In genomic region chr3:112802338-112802737, GRCh38 we compare ENCODE assay signal across 34 cellular contexts. TPM values are rescaled to one million over a fixed set of nuclear protein-coding genes. Genes with fewer than 3 reads are reported as not detected.
"Had no signal": no experiment of that assay in that cellular context is flagged by ENCODE, and none has a peak within 500 bp of the region (broad histone marks: within the 10 kb centered on the region; RNA-seq: fewer than 3 reads in every experiment).

No MANE protein-coding gene starts in this region.

- H3K9me3 Mint-ChIP-seq: activated B cell treated with CpG ODN at 0.5 μM for 24 hours; activated T-cell treated with anti-CD3 and anti-CD28 coated beads, Interleukin-2, amount 50 U/mL, for 24 hours; effector memory CD8-positive, alpha-beta T cell had no signal

- H3K36me3 ChIP-seq: adrenal gland, ascending aorta, colonic mucosa, esophagus squamous epithelium, gastroesophageal sphincter, heart left ventricle, right lobe of liver, tibial nerve had no signal

- H3K27me3 Mint-ChIP-seq: activated B cell treated with CpG ODN at 0.5 μM for 24 hours; activated CD4-positive, alpha-beta T cell treated with anti-CD3 and anti-CD28 coated beads for 36 hours; activated naive CD8-positive, alpha-beta T cell; activated T-cell treated with anti-CD3 and anti-CD28 coated beads, Interleukin-2, amount 50 U/mL, for 24 hours; effector memory CD8-positive, alpha-beta T cell; memory B cell; stimulated activated naive CD8-positive, alpha-beta T cell treated with anti-CD3 and anti-CD28 coated beads, Interleukin-15, amount 100 ng/mL, for 72 hours had no signal

- H3K9ac ChIP-seq: parathyroid adenoma had no signal

- ATAC-seq: effector memory CD8-positive, alpha-beta T cell; gastroesophageal sphincter; heart left ventricle; left cardiac atrium; right lobe of liver had no signal

- H3K4me3 Mint-ChIP-seq: activated B cell treated with CpG ODN at 0.5 μM for 24 hours; activated CD4-positive, alpha-beta T cell treated with anti-CD3 and anti-CD28 coated beads for 36 hours; activated naive CD8-positive, alpha-beta T cell; activated T-cell treated with anti-CD3 and anti-CD28 coated beads, Interleukin-2, amount 50 U/mL, for 24 hours; effector memory CD8-positive, alpha-beta T cell; memory B cell; stimulated activated effector memory CD8-positive, alpha-beta T cell treated with anti-CD3 and anti-CD28 coated beads, Interleukin-12 subunit alpha, Interleukin-12 subunit beta, amount 100 ng/mL, for 72 hours; stimulated activated naive CD8-positive, alpha-beta T cell treated with anti-CD3 and anti-CD28 coated beads, Interleukin-15, amount 100 ng/mL, for 72 hours had no signal

- DNase-seq: activated B cell treated with CpG ODN at 0.5 μM for 24 hours; activated CD4-positive, alpha-beta T cell treated with anti-CD3 and anti-CD28 coated beads for 36 hours; activated CD4-positive, alpha-beta T cell treated with anti-CD3 and anti-CD28 coated beads, Interleukin-2, amount 50 U/mL, for 4 hours; activated CD8-positive, alpha-beta memory T cell treated with anti-CD3 and anti-CD28 coated beads for 24 hours; activated CD8-positive, alpha-beta memory T cell treated with anti-CD3 and anti-CD28 coated beads, Interleukin-2, amount 50 U/mL, for 4 hours; activated naive CD4-positive, alpha-beta T cell; activated T-cell treated with anti-CD3 and anti-CD28 coated beads, Interleukin-2, amount 50 U/mL, for 24 hours; adrenal gland; colonic mucosa; dorsolateral prefrontal cortex; effector memory CD8-positive, alpha-beta T cell; esophagus squamous epithelium; heart left ventricle; left cardiac atrium; nucleus accumbens; right lobe of liver; stimulated activated CD4-positive, alpha-beta T cell treated with anti-CD3 and anti-CD28 coated beads, Interleukin-2, amount 100 ng/mL, for 24 hours had no signal

- H3K27ac Mint-ChIP-seq: activated B cell treated with CpG ODN at 0.5 μM for 24 hours; activated CD4-positive, alpha-beta T cell treated with anti-CD3 and anti-CD28 coated beads for 36 hours; activated naive CD8-positive, alpha-beta T cell; activated T-cell treated with anti-CD3 and anti-CD28 coated beads, Interleukin-2, amount 50 U/mL, for 24 hours; activated T-helper 2 cell treated with anti-CD3 and anti-CD28 coated beads, Interferon-gamma antibody, Interleukin-2, Interleukin-4, amounts not matched to agents 10 μg/mL and 5 μg/mL and 100 μg/mL, durations not matched to agents 14 hours and 24 hours and 36 hours; effector memory CD8-positive, alpha-beta T cell; memory B cell; stimulated activated effector memory CD8-positive, alpha-beta T cell treated with anti-CD3 and anti-CD28 coated beads, Interleukin-12 subunit alpha, Interleukin-12 subunit beta, amount 100 ng/mL, for 72 hours; stimulated activated naive CD8-positive, alpha-beta T cell treated with anti-CD3 and anti-CD28 coated beads, Interleukin-15, amount 100 ng/mL, for 72 hours had no signal

- H3K36me3 Mint-ChIP-seq: memory B cell; stimulated activated effector memory CD8-positive, alpha-beta T cell treated with anti-CD3 and anti-CD28 coated beads, Interleukin-12 subunit alpha, Interleukin-12 subunit beta, amount 100 ng/mL, for 72 hours had no signal

- H3K27ac ChIP-seq: adrenal gland, ascending aorta, colonic mucosa, dorsolateral prefrontal cortex, gastroesophageal sphincter, heart left ventricle, parathyroid adenoma, right lobe of liver, tibial nerve had no signal

- FAIRE-seq: endothelial cell of umbilical vein, islet of Langerhans, TTC549 had no signal

- H3K79me2 ChIP-seq: parathyroid adenoma had no signal

- H3K4me1 ChIP-seq: adrenal gland, ascending aorta, colonic mucosa, gastroesophageal sphincter, parathyroid adenoma, right lobe of liver, tibial nerve had no signal

- H3K4me3 ChIP-seq: adrenal gland, ascending aorta, colonic mucosa, dorsolateral prefrontal cortex, esophagus squamous epithelium, gastroesophageal sphincter, heart left ventricle, right lobe of liver, skin epidermis, tibial nerve had no signal

- H3K4me1 Mint-ChIP-seq: stimulated activated effector memory CD8-positive, alpha-beta T cell treated with anti-CD3 and anti-CD28 coated beads, Interleukin-12 subunit alpha, Interleukin-12 subunit beta, amount 100 ng/mL, for 72 hours had no signal

- H3K27me3 ChIP-seq: adrenal gland, ascending aorta, colonic mucosa, esophagus squamous epithelium, gastroesophageal sphincter, heart left ventricle, right lobe of liver, tibial nerve had no signal

- H2AFZ ChIP-seq: parathyroid adenoma had no signal

- H3K9me3 ChIP-seq: adrenal gland, ascending aorta, colonic mucosa, esophagus squamous epithelium, gastroesophageal sphincter, heart left ventricle, right lobe of liver, tibial nerve had no signal

RNA-seq across cellular contexts. Expression of gene CD200R1L, which starts 44.3 kb away (rescaled TPM):
- total RNA-seq: activated B cell treated with CpG ODN at 0.5 μM for 24 hours; activated CD4-positive, alpha-beta T cell treated with anti-CD3 and anti-CD28 coated beads for 36 hours; activated T-helper 2 cell treated with anti-CD3 and anti-CD28 coated beads, Interferon-gamma antibody, Interleukin-2, Interleukin-4, amounts not matched to agents 10 μg/mL and 5 μg/mL and 100 μg/mL, durations not matched to agents 14 hours and 24 hours and 36 hours; adrenal gland; ascending aorta; colonic mucosa; endothelial cell of umbilical vein; esophagus squamous epithelium; gastroesophageal sphincter; heart left ventricle; left cardiac atrium; liver; mononuclear cell; myocyte; right lobe of liver; tibial nerve; urinary bladder had no signal
